10 cellular contexts compared by ENCODE assay signal in the genomic region with DNA sequence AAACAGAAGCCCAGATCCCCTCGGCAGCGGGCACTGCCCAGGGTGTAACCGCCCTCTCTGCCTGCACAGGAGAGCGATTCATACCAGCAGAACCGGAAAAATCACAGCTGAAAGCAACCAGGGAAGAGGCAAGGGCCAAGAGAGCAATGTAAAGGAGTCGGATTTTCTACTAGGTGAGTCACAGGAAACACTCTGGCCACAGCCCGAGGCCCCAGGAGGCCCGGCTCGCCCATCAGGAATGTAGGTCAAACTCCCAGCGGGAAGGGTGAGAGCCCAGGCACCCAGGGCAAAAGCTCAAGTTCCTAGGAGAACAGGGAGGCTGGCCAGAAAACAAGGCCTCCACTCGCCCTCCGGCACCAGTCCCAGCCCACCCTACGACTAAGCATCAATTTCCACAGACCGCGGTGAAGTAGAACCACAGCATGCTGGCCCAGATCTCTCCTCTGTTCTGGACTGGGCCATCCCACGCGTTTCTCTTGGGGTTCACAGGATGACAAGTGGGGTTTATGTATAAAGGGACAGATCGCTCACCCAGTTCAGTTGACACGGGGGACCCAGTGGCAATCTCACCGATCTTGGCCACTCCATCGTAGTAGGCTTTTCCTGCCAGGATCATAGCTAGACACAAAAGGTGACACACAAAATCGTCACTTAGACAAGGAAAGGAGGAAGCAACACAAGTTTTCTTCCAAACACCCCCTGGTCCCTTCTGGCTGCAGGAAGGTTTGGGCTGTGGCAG. TPM values are rescaled to one million over a fixed set of nuclear protein-coding genes. Genes with fewer than 3 reads are reported as not detected.
DNase-seq lines count a peak whose midpoint lies in the region; ATAC-seq and TF ChIP-seq lines count a peak whose summit lies in the region.
"Had no signal": no experiment of that assay in that cellular context is flagged by ENCODE, and none has a peak within 500 bp of the region (broad histone marks: within the 10 kb centered on the region; RNA-seq: fewer than 3 reads in every experiment).

No MANE protein-coding gene starts in this region.

- H3K27ac ChIP-seq in C4-2B (peak overlapping the region; percentile 64), endodermal cell (ENCODE audit: low read depth, low read length) (no peak overlapping the region), mucosa of rectum (ENCODE audit: low read depth in 2 of 2, low read length in 2 of 2) (peak overlapping the region; percentile 88 to 91), sigmoid colon (no peak overlapping the region)

- H3K4me1 Mint-ChIP-seq in endodermal cell: peaks cover 7% of the 10 kb centered on the region
- no peaks in the 10 kb centered on the region for H3K4me1 Mint-ChIP-seq in activated CD4-positive, alpha-beta T cell treated with anti-CD3 and anti-CD28 coated beads, Interleukin-2, amount 10 ng/mL, durations not matched to agents 24 days and 14 days
- H3K4me1 Mint-ChIP-seq: activated naive CD4-positive, alpha-beta T cell treated with anti-CD3 and anti-CD28 coated beads, Interleukin-2, amount 50 U/mL, for 24 hours had no signal

- DNase-seq in M059J (ENCODE audit: low read depth) (peak; percentile 97), endodermal cell (peak; percentile 80), GM13976 (ENCODE audit: low spot score) (no peak), sigmoid colon (no peak)
- DNase-seq in activated CD4-positive, alpha-beta T cell treated with anti-CD3 and anti-CD28 coated beads, Interleukin-2, amount 10 ng/mL, durations not matched to agents 24 days and 14 days: no peak

- WGBS in endodermal cell (ENCODE audit: insufficient coverage in 1 of 2, insufficient read length in 1 of 2), 2 experiments: 89 to 92% methylated on average over 17 to 22 of the region's 22 CpGs
- WGBS in sigmoid colon, 2 donors: 38 to 78% methylated on average over 22 of the region's 22 CpGs

- no peak overlapping the region for H3K9ac ChIP-seq in endodermal cell (ENCODE audit: extremely low read depth, low read length, poor library complexity, severe bottlenecking)
- peak overlapping the region; percentile 36 to 68 for H3K9ac ChIP-seq in mucosa of rectum (ENCODE audit: low read depth in 1 of 2, low read length in 2 of 2)

- no peaks in the 10 kb centered on the region for H3K27me3 Mint-ChIP-seq in endodermal cell (ENCODE audit: insufficient read depth)
- no peaks in the 10 kb centered on the region for H3K27me3 Mint-ChIP-seq in activated CD4-positive, alpha-beta T cell treated with anti-CD3 and anti-CD28 coated beads, Interleukin-2, amount 10 ng/mL, durations not matched to agents 24 days and 14 days
- H3K27me3 Mint-ChIP-seq: activated naive CD4-positive, alpha-beta T cell treated with anti-CD3 and anti-CD28 coated beads, Interleukin-2, amount 50 U/mL, for 24 hours had no signal

- intact Hi-C loops in sigmoid colon (cut with DNase I): no loop called here
- intact Hi-C loops in activated CD4-positive, alpha-beta T cell treated with anti-CD3 and anti-CD28 coated beads, Interleukin-2, amount 10 ng/mL, durations not matched to agents 24 days and 14 days (cut with micrococcal nuclease): no loop called here

- no peaks in the 10 kb centered on the region for H3K4me1 ChIP-seq in endodermal cell (ENCODE audit: control insufficient read depth, insufficient read depth, low read length)
- H3K4me1 ChIP-seq in mucosa of rectum (ENCODE audit: control insufficient read depth in 2 of 2, insufficient read depth in 2 of 2, low read length in 2 of 2): peaks cover 14 to 47% of the 10 kb centered on the region in 2 donors
- H3K4me1 ChIP-seq in sigmoid colon: no peaks in the 10 kb centered on the region

- H3K36me3 ChIP-seq in endodermal cell (ENCODE audit: control insufficient read depth, insufficient read depth, low read length) (peaks cover 14% of the 10 kb centered on the region), mucosa of rectum (ENCODE audit: control insufficient read depth in 2 of 2, insufficient read depth in 2 of 2, low read length in 2 of 2) (peaks cover 0 to 2% of the 10 kb centered on the region in 2 donors), sigmoid colon (no peaks in the 10 kb centered on the region)

- H3K9me3 ChIP-seq in endodermal cell (ENCODE audit: control insufficient read depth, low read length): no peaks in the 10 kb centered on the region
- H3K9me3 ChIP-seq in mucosa of rectum (ENCODE audit: control insufficient read depth in 2 of 2, low read length in 2 of 2): no peaks in the 10 kb centered on the region
- peaks cover 0 to 2% (median 0%) of the 10 kb centered on the region in 4 donors for H3K9me3 ChIP-seq in sigmoid colon

- H3K4me3 Mint-ChIP-seq in endodermal cell: no peak overlapping the region
- H3K4me3 Mint-ChIP-seq in activated CD4-positive, alpha-beta T cell treated with anti-CD3 and anti-CD28 coated beads, Interleukin-2, amount 10 ng/mL, durations not matched to agents 24 days and 14 days: no peak overlapping the region
- H3K4me3 Mint-ChIP-seq: activated naive CD4-positive, alpha-beta T cell treated with anti-CD3 and anti-CD28 coated beads, Interleukin-2, amount 50 U/mL, for 24 hours; nephron had no signal

- H3K9me3 Mint-ChIP-seq in endodermal cell: no peaks in the 10 kb centered on the region
- H3K9me3 Mint-ChIP-seq in activated CD4-positive, alpha-beta T cell treated with anti-CD3 and anti-CD28 coated beads, Interleukin-2, amount 10 ng/mL, durations not matched to agents 24 days and 14 days: no peaks in the 10 kb centered on the region
- H3K9me3 Mint-ChIP-seq: activated naive CD4-positive, alpha-beta T cell treated with anti-CD3 and anti-CD28 coated beads, Interleukin-2, amount 50 U/mL, for 24 hours; nephron had no signal

- peaks cover 62% of the 10 kb centered on the region for H3K36me3 Mint-ChIP-seq in endodermal cell (ENCODE audit: low read depth)
- no peaks in the 10 kb centered on the region for H3K36me3 Mint-ChIP-seq in activated CD4-positive, alpha-beta T cell treated with anti-CD3 and anti-CD28 coated beads, Interleukin-2, amount 10 ng/mL, durations not matched to agents 24 days and 14 days (ENCODE audit: low read depth)

- peak overlapping the region; percentile 76 for H3K27ac Mint-ChIP-seq in endodermal cell
- H3K27ac Mint-ChIP-seq in activated CD4-positive, alpha-beta T cell treated with anti-CD3 and anti-CD28 coated beads, Interleukin-2, amount 10 ng/mL, durations not matched to agents 24 days and 14 days: no peak overlapping the region
- H3K27ac Mint-ChIP-seq: activated naive CD4-positive, alpha-beta T cell treated with anti-CD3 and anti-CD28 coated beads, Interleukin-2, amount 50 U/mL, for 24 hours; nephron had no signal

- TF ChIP-seq POLR2A in sigmoid colon (IDR thresholded peaks at IDR 0.05): no peak

- H3K4me3 ChIP-seq in endodermal cell (ENCODE audit: low read length): no peak overlapping the region
- H3K4me3 ChIP-seq in mucosa of rectum (ENCODE audit: low read length in 2 of 2): peak overlapping the region in 1 of 2 donors; percentile 50
- no peak overlapping the region for H3K4me3 ChIP-seq in sigmoid colon

- in situ Hi-C loops in GM13976 (cut with MboI; ENCODE audit: low sequenced_read_pairs, unreplicated experiment): no loop called here

- no peak for TF ChIP-seq CTCF in C4-2B (conservative IDR thresholded peaks at IDR 0.05)
- no peak for TF ChIP-seq CTCF in endodermal cell (conservative IDR thresholded peaks at IDR 0.05)
- TF ChIP-seq CTCF in GM13976 (IDR thresholded peaks at IDR 0.05; ENCODE audit: borderline replicate concordance, control extremely low read depth, extremely low read depth, insufficient read depth, missing control alignments): no peak
- TF ChIP-seq CTCF in sigmoid colon (IDR thresholded peaks at IDR 0.05): no peak

- H3K27me3 ChIP-seq in endodermal cell (ENCODE audit: control insufficient read depth, insufficient read depth, low read length, poor library complexity, severe bottlenecking) (no peaks in the 10 kb centered on the region), mucosa of rectum (ENCODE audit: control insufficient read depth in 2 of 2, insufficient read depth in 2 of 2, low read length in 2 of 2) (no peaks in the 10 kb centered on the region), sigmoid colon (no peaks in the 10 kb centered on the region)

- ATAC-seq in GM18517 (IDR thresholded peaks at IDR 0.05; ENCODE audit: unreplicated experiment): no peak

- no peak for TF ChIP-seq EP300 in sigmoid colon (IDR thresholded peaks at IDR 0.05)

RNA-seq across cellular contexts. Expression of gene BAIAP2L1, which starts 46.2 kb away (rescaled TPM):
- total RNA-seq in M059J (2014; rRNA removed; shearing (Covaris generic)): 19.3 and 28.7 TPM in 2 replicates
- total RNA-seq in endodermal cell (10 to 100 TPM; 30.5 to 38.4 TPM), sigmoid colon (1 to 10 TPM in 1 of 4 donors, under 1 TPM in 3; 0.27 to 3.0 (median 0.51) TPM)
- polyA plus RNA-seq in endodermal cell (2013, experiment 1 of 2): 13.3 TPM
- polyA plus RNA-seq in endodermal cell (2013, experiment 2 of 2): 12.8 TPM
- polyA plus RNA-seq in sigmoid colon: 10 to 100 TPM; 26.4 to 44.2 (median 34.7) TPM
- 1.3 and 1.4 TPM in 2 replicates for total RNA-seq in activated CD4-positive, alpha-beta T cell treated with anti-CD3 and anti-CD28 coated beads, Interleukin-2, amount 10 ng/mL, durations not matched to agents 24 days and 14 days

Comparison
In these comparisons a context has a peak if more than half of its experiments do, and no peak if none do; other contexts are left out.
1. H3K27ac ChIP-seq: peak in C4-2B (single experiment) and mucosa of rectum (2 of 2); none in endodermal cell (single experiment) and sigmoid colon (0 of 4).
2. DNase-seq: peak in M059J (single experiment) and endodermal cell (single experiment); none in GM13976 (single experiment), sigmoid colon (single experiment) and activated CD4-positive, alpha-beta T cell treated with anti-CD3 and anti-CD28 coated beads, Interleukin-2, amount 10 ng/mL, durations not matched to agents 24 days and 14 days (single experiment).